ENCODE assay signal across 1 cellular context in the genomic region with DNA sequence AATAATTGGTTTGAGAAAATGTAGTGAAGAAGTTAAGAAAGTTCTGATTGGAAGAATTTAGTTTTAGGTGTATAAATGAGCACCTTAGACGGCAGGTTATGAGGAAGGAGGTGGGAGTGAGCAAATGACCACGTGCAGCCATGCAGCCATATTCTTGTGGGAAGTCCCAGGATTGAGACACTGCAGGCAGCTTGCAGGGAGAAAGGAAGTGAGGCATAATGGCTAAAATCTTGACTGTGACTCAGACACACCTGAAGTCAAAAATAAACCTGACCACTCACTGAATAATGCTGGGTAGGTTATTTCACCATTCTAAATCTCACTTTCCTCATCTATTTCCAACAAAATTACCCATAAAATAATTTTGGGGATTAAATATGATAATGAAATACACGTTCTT.
TF ChIP-seq lines count a peak whose summit lies in the region.

No MANE protein-coding gene starts in this region.

TF ChIP-seq in HepG2, 621 proteins besides CTCF, POLR2A, EP300 and RAD21 (continued from another document):
- TF ChIP-seq, protein P1, sequence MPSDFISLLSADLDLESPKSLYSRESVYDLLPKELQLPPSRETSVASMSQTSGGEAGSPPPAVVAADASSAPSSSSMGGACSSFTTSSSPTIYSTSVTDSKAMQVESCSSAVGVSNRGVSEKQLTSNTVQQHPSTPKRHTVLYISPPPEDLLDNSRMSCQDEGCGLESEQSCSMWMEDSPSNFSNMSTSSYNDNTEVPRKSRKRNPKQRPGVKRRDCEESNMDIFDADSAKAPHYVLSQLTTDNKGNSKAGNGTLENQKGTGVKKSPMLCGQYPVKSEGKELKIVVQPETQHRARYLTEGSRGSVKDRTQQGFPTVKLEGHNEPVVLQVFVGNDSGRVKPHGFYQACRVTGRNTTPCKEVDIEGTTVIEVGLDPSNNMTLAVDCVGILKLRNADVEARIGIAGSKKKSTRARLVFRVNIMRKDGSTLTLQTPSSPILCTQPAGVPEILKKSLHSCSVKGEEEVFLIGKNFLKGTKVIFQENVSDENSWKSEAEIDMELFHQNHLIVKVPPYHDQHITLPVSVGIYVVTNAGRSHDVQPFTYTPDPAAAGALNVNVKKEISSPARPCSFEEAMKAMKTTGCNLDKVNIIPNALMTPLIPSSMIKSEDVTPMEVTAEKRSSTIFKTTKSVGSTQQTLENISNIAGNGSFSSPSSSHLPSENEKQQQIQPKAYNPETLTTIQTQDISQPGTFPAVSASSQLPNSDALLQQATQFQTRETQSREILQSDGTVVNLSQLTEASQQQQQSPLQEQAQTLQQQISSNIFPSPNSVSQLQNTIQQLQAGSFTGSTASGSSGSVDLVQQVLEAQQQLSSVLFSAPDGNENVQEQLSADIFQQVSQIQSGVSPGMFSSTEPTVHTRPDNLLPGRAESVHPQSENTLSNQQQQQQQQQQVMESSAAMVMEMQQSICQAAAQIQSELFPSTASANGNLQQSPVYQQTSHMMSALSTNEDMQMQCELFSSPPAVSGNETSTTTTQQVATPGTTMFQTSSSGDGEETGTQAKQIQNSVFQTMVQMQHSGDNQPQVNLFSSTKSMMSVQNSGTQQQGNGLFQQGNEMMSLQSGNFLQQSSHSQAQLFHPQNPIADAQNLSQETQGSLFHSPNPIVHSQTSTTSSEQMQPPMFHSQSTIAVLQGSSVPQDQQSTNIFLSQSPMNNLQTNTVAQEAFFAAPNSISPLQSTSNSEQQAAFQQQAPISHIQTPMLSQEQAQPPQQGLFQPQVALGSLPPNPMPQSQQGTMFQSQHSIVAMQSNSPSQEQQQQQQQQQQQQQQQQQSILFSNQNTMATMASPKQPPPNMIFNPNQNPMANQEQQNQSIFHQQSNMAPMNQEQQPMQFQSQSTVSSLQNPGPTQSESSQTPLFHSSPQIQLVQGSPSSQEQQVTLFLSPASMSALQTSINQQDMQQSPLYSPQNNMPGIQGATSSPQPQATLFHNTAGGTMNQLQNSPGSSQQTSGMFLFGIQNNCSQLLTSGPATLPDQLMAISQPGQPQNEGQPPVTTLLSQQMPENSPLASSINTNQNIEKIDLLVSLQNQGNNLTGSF (CRISPR knock-in tag; IDR thresholded peaks at IDR 0.05) = no peak
- TF ChIP-seq, protein P2, sequence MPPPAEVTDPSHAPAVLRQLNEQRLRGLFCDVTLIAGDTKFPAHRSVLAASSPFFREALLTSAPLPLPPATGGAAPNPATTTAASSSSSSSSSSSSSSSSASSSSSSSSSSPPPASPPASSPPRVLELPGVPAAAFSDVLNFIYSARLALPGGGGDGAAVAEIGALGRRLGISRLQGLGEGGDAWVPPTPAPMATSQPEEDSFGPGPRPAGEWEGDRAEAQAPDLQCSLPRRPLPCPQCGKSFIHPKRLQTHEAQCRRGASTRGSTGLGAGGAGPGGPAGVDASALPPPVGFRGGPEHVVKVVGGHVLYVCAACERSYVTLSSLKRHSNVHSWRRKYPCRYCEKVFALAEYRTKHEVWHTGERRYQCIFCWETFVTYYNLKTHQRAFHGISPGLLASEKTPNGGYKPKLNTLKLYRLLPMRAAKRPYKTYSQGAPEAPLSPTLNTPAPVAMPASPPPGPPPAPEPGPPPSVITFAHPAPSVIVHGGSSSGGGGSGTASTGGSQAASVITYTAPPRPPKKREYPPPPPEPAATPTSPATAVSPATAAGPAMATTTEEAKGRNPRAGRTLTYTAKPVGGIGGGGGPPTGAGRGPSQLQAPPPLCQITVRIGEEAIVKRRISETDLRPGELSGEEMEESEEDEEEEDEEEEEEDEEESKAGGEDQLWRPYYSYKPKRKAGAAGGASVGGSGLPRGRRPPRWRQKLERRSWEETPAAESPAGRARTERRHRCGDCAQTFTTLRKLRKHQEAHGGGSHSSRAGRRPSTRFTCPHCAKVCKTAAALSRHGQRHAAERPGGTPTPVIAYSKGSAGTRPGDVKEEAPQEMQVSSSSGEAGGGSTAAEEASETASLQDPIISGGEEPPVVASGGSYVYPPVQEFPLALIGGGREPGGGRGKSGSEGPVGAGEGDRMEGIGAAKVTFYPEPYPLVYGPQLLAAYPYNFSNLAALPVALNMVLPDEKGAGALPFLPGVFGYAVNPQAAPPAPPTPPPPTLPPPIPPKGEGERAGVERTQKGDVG (CRISPR knock-in tag; IDR thresholded peaks at IDR 0.05; ENCODE audit: borderline replicate concordance) = no peak
- TF ChIP-seq ZNF652 (CRISPR knock-in tag; IDR thresholded peaks at IDR 0.05; ENCODE audit: borderline replicate concordance, low read depth) (no peak), GATAD2A (CRISPR knock-in tag; IDR thresholded peaks at IDR 0.05) (no peak), POLR2G (IDR thresholded peaks at IDR 0.05; ENCODE audit: low read depth, low read length) (no peak), HMG20A (CRISPR knock-in tag; IDR thresholded peaks at IDR 0.05; ENCODE audit: borderline replicate concordance) (no peak), ZNF326 (CRISPR knock-in tag; IDR thresholded peaks at IDR 0.05; ENCODE audit: borderline replicate concordance) (no peak), ZNF780A (CRISPR knock-in tag; IDR thresholded peaks at IDR 0.05) (no peak), TSC22D2 (CRISPR knock-in tag; IDR thresholded peaks at IDR 0.05; ENCODE audit: borderline replicate concordance) (no peak)
